Comparison of ENCODE assay signal across 1 cellular context in genomic region chr19:40433391-40434216, GRCh38.
TF ChIP-seq lines count a peak whose summit lies in the region.

No MANE protein-coding gene starts in this region.

TF ChIP-seq in GM12878, 131 proteins besides CTCF, POLR2A, EP300 and RAD21 (continues in another document):
- TF ChIP-seq BHLHE40 (IDR thresholded peaks at IDR 0.05; ENCODE audit: borderline replicate concordance in 1 of 2, low read depth in 2 of 2, low read length in 1 of 2) (peak in 1 of 2 experiments; percentile 54; a peak in 3 of 4 replicates), RFX5 (IDR thresholded peaks at IDR 0.05; ENCODE audit: low read depth, low read length) (no peak), YY1 (IDR thresholded peaks at IDR 0.05; ENCODE audit: low read depth, low read length) (peak; percentile 78; the same call in 1 of the 2 replicates), FOS (IDR thresholded peaks at IDR 0.05; ENCODE audit: borderline replicate concordance, extremely low read depth, insufficient read length) (no peak), ATF7 (IDR thresholded peaks at IDR 0.05; ENCODE audit: low read depth) (0 out of 2 replicates have a peak, but pooled peaks have one; percentile 17), CREM (IDR thresholded peaks at IDR 0.05; ENCODE audit: low read depth) (no peak), SMAD1 (IDR thresholded peaks at IDR 0.05; ENCODE audit: low read depth, partially characterized antibody) (no peak), GATAD2B (conservative IDR thresholded peaks at IDR 0.05; ENCODE audit: low read depth) (0 out of 2 replicates have a peak, but pooled peaks have one; percentile 32), ZNF24 (IDR thresholded peaks at IDR 0.05) (peak; percentile 37; the same call in 1 of the 2 replicates), KDM1A (IDR thresholded peaks at IDR 0.05; ENCODE audit: borderline replicate concordance) (no peak), BACH1 (IDR thresholded peaks at IDR 0.05; ENCODE audit: borderline replicate concordance) (peak; percentile 39; the same call in 1 of the 2 replicates), TCF12 (IDR thresholded peaks at IDR 0.05; ENCODE audit: low read depth, low read length) (0 out of 2 replicates have a peak, but pooled peaks have one; percentile 7), ZNF274 (IDR thresholded peaks at IDR 0.05; ENCODE audit: insufficient read depth, insufficient read length) (no peak), NBN (IDR thresholded peaks at IDR 0.05) (0 out of 2 replicates have a peak, but pooled peaks have one; percentile 66), IKZF1 (conservative IDR thresholded peaks at IDR 0.05) (peak; percentile 79), NFIC (IDR thresholded peaks at IDR 0.05; ENCODE audit: low read depth, low read length) (peak; percentile 42; the same call in 1 of the 2 replicates), POU2F2 (IDR thresholded peaks at IDR 0.05; ENCODE audit: borderline replicate concordance, low read depth, low read length) (0 out of 3 replicates have a peak, but pooled peaks have one; percentile 22), MTA2 (IDR thresholded peaks at IDR 0.05; ENCODE audit: low read depth) (0 out of 2 replicates have a peak, but pooled peaks have one; percentile 29), SPI1 (IDR thresholded peaks at IDR 0.05; ENCODE audit: borderline replicate concordance, insufficient read depth, low read depth, low read length) (peak; percentile 72; the same call in 1 of the 2 replicates), ESRRA (IDR thresholded peaks at IDR 0.05; ENCODE audit: low read length) (no peak), ZZZ3 (IDR thresholded peaks at IDR 0.05; ENCODE audit: control insufficient read depth, insufficient read length, low read depth) (no peak), TAF1 (IDR thresholded peaks at IDR 0.05; ENCODE audit: borderline replicate concordance, low read depth, low read length) (peak; percentile 85), RUNX3 (IDR thresholded peaks at IDR 0.05; ENCODE audit: low read length) (peak; percentile 21; the same call in 1 of the 2 replicates), TCF3 (IDR thresholded peaks at IDR 0.05; ENCODE audit: borderline replicate concordance, insufficient read depth, low read depth, low read length) (0 out of 2 replicates have a peak, but pooled peaks have one; percentile 6), HCFC1 (IDR thresholded peaks at IDR 0.05; ENCODE audit: low read length) (no peak), NR2F1 (conservative IDR thresholded peaks at IDR 0.05) (0 out of 2 replicates have a peak, but pooled peaks have one; percentile 11), EZH2 (IDR thresholded peaks at IDR 0.05; ENCODE audit: borderline replicate concordance, control insufficient read depth, low read depth, low read length) (no peak), EED (IDR thresholded peaks at IDR 0.05; ENCODE audit: low read depth) (peak; percentile 58; the same call in 1 of the 2 replicates), PML (IDR thresholded peaks at IDR 0.05; ENCODE audit: low read length) (0 out of 2 replicates have a peak, but pooled peaks have one; percentile 31), EGR1 (IDR thresholded peaks at IDR 0.05; ENCODE audit: borderline replicate concordance in 1 of 2, low read depth in 2 of 2, low read length in 2 of 2) (peak in 1 of 2 experiments; percentile 26; a peak in 1 of 3 replicates), STAT1 (conservative IDR thresholded peaks at IDR 0.05) (no peak), DPF2 (IDR thresholded peaks at IDR 0.05) (peak; percentile 67), NR2C1 (IDR thresholded peaks at IDR 0.05) (no peak), RCOR1 (conservative IDR thresholded peaks at IDR 0.05; ENCODE audit: low read depth, low read length) (no peak)
- TF ChIP-seq, protein P1, sequence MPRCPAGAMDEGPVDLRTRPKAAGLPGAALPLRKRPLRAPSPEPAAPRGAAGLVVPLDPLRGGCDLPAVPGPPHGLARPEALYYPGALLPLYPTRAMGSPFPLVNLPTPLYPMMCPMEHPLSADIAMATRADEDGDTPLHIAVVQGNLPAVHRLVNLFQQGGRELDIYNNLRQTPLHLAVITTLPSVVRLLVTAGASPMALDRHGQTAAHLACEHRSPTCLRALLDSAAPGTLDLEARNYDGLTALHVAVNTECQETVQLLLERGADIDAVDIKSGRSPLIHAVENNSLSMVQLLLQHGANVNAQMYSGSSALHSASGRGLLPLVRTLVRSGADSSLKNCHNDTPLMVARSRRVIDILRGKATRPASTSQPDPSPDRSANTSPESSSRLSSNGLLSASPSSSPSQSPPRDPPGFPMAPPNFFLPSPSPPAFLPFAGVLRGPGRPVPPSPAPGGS (IDR thresholded peaks at IDR 0.05; ENCODE audit: borderline replicate concordance, insufficient read depth, low read depth, low read length, poor library complexity, severe bottlenecking), result peak; percentile 40
- TF ChIP-seq, protein P2, sequence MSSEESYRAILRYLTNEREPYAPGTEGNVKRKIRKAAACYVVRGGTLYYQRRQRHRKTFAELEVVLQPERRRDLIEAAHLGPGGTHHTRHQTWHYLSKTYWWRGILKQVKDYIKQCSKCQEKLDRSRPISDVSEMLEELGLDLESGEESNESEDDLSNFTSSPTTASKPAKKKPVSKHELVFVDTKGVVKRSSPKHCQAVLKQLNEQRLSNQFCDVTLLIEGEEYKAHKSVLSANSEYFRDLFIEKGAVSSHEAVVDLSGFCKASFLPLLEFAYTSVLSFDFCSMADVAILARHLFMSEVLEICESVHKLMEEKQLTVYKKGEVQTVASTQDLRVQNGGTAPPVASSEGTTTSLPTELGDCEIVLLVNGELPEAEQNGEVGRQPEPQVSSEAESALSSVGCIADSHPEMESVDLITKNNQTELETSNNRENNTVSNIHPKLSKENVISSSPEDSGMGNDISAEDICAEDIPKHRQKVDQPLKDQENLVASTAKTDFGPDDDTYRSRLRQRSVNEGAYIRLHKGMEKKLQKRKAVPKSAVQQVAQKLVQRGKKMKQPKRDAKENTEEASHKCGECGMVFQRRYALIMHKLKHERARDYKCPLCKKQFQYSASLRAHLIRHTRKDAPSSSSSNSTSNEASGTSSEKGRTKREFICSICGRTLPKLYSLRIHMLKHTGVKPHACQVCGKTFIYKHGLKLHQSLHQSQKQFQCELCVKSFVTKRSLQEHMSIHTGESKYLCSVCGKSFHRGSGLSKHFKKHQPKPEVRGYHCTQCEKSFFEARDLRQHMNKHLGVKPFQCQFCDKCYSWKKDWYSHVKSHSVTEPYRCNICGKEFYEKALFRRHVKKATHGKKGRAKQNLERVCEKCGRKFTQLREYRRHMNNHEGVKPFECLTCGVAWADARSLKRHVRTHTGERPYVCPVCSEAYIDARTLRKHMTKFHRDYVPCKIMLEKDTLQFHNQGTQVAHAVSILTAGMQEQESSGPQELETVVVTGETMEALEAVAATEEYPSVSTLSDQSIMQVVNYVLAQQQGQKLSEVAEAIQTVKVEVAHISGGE (CRISPR knock-in tag; IDR thresholded peaks at IDR 0.05), result no peak
- TF ChIP-seq, protein P3, sequence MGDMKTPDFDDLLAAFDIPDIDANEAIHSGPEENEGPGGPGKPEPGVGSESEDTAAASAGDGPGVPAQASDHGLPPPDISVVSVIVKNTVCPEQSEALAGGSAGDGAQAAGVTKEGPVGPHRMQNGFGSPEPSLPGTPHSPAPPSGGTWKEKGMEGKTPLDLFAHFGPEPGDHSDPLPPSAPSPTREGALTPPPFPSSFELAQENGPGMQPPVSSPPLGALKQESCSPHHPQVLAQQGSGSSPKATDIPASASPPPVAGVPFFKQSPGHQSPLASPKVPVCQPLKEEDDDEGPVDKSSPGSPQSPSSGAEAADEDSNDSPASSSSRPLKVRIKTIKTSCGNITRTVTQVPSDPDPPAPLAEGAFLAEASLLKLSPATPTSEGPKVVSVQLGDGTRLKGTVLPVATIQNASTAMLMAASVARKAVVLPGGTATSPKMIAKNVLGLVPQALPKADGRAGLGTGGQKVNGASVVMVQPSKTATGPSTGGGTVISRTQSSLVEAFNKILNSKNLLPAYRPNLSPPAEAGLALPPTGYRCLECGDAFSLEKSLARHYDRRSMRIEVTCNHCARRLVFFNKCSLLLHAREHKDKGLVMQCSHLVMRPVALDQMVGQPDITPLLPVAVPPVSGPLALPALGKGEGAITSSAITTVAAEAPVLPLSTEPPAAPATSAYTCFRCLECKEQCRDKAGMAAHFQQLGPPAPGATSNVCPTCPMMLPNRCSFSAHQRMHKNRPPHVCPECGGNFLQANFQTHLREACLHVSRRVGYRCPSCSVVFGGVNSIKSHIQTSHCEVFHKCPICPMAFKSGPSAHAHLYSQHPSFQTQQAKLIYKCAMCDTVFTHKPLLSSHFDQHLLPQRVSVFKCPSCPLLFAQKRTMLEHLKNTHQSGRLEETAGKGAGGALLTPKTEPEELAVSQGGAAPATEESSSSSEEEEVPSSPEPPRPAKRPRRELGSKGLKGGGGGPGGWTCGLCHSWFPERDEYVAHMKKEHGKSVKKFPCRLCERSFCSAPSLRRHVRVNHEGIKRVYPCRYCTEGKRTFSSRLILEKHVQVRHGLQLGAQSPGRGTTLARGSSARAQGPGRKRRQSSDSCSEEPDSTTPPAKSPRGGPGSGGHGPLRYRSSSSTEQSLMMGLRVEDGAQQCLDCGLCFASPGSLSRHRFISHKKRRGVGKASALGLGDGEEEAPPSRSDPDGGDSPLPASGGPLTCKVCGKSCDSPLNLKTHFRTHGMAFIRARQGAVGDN (IDR thresholded peaks at IDR 0.05), result peak; percentile 65; the same call in 1 of the 2 replicates
- TF ChIP-seq, protein P4, sequence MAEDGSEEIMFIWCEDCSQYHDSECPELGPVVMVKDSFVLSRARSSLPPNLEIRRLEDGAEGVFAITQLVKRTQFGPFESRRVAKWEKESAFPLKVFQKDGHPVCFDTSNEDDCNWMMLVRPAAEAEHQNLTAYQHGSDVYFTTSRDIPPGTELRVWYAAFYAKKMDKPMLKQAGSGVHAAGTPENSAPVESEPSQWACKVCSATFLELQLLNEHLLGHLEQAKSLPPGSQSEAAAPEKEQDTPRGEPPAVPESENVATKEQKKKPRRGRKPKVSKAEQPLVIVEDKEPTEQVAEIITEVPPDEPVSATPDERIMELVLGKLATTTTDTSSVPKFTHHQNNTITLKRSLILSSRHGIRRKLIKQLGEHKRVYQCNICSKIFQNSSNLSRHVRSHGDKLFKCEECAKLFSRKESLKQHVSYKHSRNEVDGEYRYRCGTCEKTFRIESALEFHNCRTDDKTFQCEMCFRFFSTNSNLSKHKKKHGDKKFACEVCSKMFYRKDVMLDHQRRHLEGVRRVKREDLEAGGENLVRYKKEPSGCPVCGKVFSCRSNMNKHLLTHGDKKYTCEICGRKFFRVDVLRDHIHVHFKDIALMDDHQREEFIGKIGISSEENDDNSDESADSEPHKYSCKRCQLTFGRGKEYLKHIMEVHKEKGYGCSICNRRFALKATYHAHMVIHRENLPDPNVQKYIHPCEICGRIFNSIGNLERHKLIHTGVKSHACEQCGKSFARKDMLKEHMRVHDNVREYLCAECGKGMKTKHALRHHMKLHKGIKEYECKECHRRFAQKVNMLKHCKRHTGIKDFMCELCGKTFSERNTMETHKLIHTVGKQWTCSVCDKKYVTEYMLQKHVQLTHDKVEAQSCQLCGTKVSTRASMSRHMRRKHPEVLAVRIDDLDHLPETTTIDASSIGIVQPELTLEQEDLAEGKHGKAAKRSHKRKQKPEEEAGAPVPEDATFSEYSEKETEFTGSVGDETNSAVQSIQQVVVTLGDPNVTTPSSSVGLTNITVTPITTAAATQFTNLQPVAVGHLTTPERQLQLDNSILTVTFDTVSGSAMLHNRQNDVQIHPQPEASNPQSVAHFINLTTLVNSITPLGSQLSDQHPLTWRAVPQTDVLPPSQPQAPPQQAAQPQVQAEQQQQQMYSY (CRISPR knock-in tag; IDR thresholded peaks at IDR 0.05), result no peak
- TF ChIP-seq, protein P5, sequence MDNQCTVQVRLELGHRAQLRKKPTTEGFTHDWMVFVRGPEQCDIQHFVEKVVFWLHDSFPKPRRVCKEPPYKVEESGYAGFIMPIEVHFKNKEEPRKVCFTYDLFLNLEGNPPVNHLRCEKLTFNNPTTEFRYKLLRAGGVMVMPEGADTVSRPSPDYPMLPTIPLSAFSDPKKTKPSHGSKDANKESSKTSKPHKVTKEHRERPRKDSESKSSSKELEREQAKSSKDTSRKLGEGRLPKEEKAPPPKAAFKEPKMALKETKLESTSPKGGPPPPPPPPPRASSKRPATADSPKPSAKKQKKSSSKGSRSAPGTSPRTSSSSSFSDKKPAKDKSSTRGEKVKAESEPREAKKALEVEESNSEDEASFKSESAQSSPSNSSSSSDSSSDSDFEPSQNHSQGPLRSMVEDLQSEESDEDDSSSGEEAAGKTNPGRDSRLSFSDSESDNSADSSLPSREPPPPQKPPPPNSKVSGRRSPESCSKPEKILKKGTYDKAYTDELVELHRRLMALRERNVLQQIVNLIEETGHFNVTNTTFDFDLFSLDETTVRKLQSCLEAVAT (IDR thresholded peaks at IDR 0.05), result 0 out of 2 replicates have a peak, but pooled peaks have one; percentile 53
- TF ChIP-seq, protein P6, sequence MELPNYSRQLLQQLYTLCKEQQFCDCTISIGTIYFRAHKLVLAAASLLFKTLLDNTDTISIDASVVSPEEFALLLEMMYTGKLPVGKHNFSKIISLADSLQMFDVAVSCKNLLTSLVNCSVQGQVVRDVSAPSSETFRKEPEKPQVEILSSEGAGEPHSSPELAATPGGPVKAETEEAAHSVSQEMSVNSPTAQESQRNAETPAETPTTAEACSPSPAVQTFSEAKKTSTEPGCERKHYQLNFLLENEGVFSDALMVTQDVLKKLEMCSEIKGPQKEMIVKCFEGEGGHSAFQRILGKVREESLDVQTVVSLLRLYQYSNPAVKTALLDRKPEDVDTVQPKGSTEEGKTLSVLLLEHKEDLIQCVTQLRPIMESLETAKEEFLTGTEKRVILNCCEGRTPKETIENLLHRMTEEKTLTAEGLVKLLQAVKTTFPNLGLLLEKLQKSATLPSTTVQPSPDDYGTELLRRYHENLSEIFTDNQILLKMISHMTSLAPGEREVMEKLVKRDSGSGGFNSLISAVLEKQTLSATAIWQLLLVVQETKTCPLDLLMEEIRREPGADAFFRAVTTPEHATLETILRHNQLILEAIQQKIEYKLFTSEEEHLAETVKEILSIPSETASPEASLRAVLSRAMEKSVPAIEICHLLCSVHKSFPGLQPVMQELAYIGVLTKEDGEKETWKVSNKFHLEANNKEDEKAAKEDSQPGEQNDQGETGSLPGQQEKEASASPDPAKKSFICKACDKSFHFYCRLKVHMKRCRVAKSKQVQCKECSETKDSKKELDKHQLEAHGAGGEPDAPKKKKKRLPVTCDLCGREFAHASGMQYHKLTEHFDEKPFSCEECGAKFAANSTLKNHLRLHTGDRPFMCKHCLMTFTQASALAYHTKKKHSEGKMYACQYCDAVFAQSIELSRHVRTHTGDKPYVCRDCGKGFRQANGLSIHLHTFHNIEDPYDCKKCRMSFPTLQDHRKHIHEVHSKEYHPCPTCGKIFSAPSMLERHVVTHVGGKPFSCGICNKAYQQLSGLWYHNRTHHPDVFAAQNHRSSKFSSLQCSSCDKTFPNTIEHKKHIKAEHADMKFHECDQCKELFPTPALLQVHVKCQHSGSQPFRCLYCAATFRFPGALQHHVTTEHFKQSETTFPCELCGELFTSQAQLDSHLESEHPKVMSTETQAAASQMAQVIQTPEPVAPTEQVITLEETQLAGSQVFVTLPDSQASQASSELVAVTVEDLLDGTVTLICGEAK (IDR thresholded peaks at IDR 0.05; ENCODE audit: borderline replicate concordance), result no peak
- TF ChIP-seq, protein P7, sequence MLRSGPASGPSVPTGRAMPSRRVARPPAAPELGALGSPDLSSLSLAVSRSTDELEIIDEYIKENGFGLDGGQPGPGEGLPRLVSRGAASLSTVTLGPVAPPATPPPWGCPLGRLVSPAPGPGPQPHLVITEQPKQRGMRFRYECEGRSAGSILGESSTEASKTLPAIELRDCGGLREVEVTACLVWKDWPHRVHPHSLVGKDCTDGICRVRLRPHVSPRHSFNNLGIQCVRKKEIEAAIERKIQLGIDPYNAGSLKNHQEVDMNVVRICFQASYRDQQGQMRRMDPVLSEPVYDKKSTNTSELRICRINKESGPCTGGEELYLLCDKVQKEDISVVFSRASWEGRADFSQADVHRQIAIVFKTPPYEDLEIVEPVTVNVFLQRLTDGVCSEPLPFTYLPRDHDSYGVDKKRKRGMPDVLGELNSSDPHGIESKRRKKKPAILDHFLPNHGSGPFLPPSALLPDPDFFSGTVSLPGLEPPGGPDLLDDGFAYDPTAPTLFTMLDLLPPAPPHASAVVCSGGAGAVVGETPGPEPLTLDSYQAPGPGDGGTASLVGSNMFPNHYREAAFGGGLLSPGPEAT (IDR thresholded peaks at IDR 0.05; ENCODE audit: low read depth), result peak; percentile 82
